In genomic region chr16:10859020-10859419, GRCh38 we compare ENCODE assay signal across 24 cellular contexts. TPM values are rescaled to one million over a fixed set of nuclear protein-coding genes. Genes with fewer than 3 reads are reported as not detected.
"Had no signal": no experiment of that assay in that cellular context is flagged by ENCODE, and none has a peak within 500 bp of the region (broad histone marks: within the 10 kb centered on the region; RNA-seq: fewer than 3 reads in every experiment).

No MANE protein-coding gene starts in this region.

- H3K4me3 ChIP-seq: lower lobe of right lung, mucosa of descending colon, upper lobe of right lung had no signal

- H3K4me3 Mint-ChIP-seq: activated CD8-positive, alpha-beta T cell treated with anti-CD3 and anti-CD28 coated beads, Interleukin-2, amount 10 ng/mL, durations not matched to agents 7 days and 5 days; activated naive CD8-positive, alpha-beta T cell; neural crest cell; T-cell; T-helper 2 cell treated with Interferon-gamma antibody and Interleukin-4, amounts not matched to agents 5 μg/mL and 100 μg/mL, for 36 hours had no signal

- ATAC-seq: activated CD4-positive, CD25-positive, alpha-beta regulatory T cell treated with anti-CD3 and anti-CD28 coated beads, Interleukin-2, amount 50 U/mL, for 24 hours; activated CD8-positive, alpha-beta T cell treated with anti-CD3 and anti-CD28 coated beads, Interleukin-2, amount 10 ng/mL, durations not matched to agents 7 days and 5 days; left lobe of liver; T-cell had no signal

- H3K27ac Mint-ChIP-seq: activated CD8-positive, alpha-beta T cell treated with anti-CD3 and anti-CD28 coated beads, Interleukin-2, amount 10 ng/mL, durations not matched to agents 7 days and 5 days; activated naive CD8-positive, alpha-beta T cell; T-cell; T-helper 2 cell treated with Interferon-gamma antibody and Interleukin-4, amounts not matched to agents 5 μg/mL and 100 μg/mL, for 36 hours had no signal

- DNase-seq: activated CD4-positive, alpha-beta T cell treated with anti-CD3 and anti-CD28 coated beads, Interleukin-2, amount 50 U/mL, for 1 hour; activated CD8-positive, alpha-beta memory T cell treated with anti-CD3 and anti-CD28 coated beads, Interleukin-2, amount 50 U/mL, for 48 hours; activated CD8-positive, alpha-beta T cell treated with anti-CD3 and anti-CD28 coated beads, Interleukin-2, amount 10 ng/mL, durations not matched to agents 7 days and 5 days; activated gamma-delta T cell treated with Interleukin-2 at 50 U/mL for 16 hours; activated T-cell treated with anti-CD3 and anti-CD28 coated beads, Interleukin-2, amount 50 U/mL, for 48 hours; cortex of kidney; lower lobe of right lung; mesendoderm; mucosa of descending colon; stimulated activated CD4-positive, alpha-beta T cell treated with anti-CD3 and anti-CD28 coated beads, Interleukin-2, amount 100 ng/mL, for 48 hours; stimulated activated CD8-positive, alpha-beta memory T cell treated with anti-CD3 and anti-CD28 coated beads, Interleukin-4, amount 100 ng/mL, for 48 hours; stimulated activated naive CD4-positive, alpha-beta T cell treated with Interleukin-2 at 50 U/mL for 16 hours; T-cell; upper lobe of right lung had no signal

- H3K36me3 ChIP-seq: lower lobe of right lung, upper lobe of right lung had no signal

- H3K4me1 Mint-ChIP-seq: neural crest cell, T-cell had no signal

- H3K27ac ChIP-seq: lower lobe of right lung, upper lobe of right lung, VCaP had no signal

- H3K9me3 ChIP-seq: lower lobe of right lung, mucosa of descending colon, upper lobe of right lung had no signal

- H3K36me3 Mint-ChIP-seq: activated naive CD8-positive, alpha-beta T cell; T-cell had no signal

- H3K27me3 ChIP-seq: upper lobe of right lung had no signal

RNA-seq across cellular contexts. Expression of gene CIITA, which starts 18.0 kb away (rescaled TPM):
- total RNA-seq: epithelial cell of proximal tubule, neural crest cell had no signal

RNA-seq across cellular contexts. Expression of gene TVP23A, which starts 40.4 kb away (rescaled TPM):
- total RNA-seq: activated CD8-positive, alpha-beta T cell treated with anti-CD3 and anti-CD28 coated beads, Interleukin-2, amount 10 ng/mL, durations not matched to agents 7 days and 5 days; epithelial cell of proximal tubule; fibroblast of villous mesenchyme; glomerular endothelial cell; left lobe of liver; osteoblast had no signal
